Comparison of ENCODE assay signal across 1 cellular context in the genomic region with DNA sequence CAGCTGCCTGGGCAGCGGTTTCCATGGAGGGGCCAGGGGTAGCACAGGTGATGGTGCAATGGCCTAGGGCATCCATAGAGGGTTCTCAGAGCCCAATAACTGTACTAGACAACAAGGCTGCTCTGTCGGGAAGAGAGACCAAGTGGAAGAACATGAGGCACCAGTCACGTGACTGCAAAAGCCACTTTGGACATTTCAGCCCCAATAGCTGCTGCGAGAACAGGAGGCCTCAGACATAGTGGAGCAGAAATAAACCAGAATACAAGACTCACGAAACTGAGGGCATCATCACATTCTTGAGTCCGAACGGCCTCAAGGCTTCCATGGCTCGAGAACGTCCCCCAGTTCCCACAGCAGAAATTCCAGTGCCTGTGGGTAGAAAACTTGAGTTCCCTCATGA.
A peak's percentile ranks its signal among the peaks of the same experiment; 100 is the strongest.
TF ChIP-seq lines count a peak whose summit lies in the region.

No MANE protein-coding gene starts in this region.

TF ChIP-seq in GM12878, 131 proteins besides CTCF, POLR2A, EP300 and RAD21:
- TF ChIP-seq, protein P1, sequence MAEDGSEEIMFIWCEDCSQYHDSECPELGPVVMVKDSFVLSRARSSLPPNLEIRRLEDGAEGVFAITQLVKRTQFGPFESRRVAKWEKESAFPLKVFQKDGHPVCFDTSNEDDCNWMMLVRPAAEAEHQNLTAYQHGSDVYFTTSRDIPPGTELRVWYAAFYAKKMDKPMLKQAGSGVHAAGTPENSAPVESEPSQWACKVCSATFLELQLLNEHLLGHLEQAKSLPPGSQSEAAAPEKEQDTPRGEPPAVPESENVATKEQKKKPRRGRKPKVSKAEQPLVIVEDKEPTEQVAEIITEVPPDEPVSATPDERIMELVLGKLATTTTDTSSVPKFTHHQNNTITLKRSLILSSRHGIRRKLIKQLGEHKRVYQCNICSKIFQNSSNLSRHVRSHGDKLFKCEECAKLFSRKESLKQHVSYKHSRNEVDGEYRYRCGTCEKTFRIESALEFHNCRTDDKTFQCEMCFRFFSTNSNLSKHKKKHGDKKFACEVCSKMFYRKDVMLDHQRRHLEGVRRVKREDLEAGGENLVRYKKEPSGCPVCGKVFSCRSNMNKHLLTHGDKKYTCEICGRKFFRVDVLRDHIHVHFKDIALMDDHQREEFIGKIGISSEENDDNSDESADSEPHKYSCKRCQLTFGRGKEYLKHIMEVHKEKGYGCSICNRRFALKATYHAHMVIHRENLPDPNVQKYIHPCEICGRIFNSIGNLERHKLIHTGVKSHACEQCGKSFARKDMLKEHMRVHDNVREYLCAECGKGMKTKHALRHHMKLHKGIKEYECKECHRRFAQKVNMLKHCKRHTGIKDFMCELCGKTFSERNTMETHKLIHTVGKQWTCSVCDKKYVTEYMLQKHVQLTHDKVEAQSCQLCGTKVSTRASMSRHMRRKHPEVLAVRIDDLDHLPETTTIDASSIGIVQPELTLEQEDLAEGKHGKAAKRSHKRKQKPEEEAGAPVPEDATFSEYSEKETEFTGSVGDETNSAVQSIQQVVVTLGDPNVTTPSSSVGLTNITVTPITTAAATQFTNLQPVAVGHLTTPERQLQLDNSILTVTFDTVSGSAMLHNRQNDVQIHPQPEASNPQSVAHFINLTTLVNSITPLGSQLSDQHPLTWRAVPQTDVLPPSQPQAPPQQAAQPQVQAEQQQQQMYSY (CRISPR knock-in tag; IDR thresholded peaks at IDR 0.05) = no peak
- TF ChIP-seq, protein P2, sequence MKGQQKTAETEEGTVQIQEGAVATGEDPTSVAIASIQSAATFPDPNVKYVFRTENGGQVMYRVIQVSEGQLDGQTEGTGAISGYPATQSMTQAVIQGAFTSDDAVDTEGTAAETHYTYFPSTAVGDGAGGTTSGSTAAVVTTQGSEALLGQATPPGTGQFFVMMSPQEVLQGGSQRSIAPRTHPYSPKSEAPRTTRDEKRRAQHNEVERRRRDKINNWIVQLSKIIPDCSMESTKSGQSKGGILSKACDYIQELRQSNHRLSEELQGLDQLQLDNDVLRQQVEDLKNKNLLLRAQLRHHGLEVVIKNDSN (IDR thresholded peaks at IDR 0.05; ENCODE audit: borderline replicate concordance, extremely low read length, insufficient read depth, low read depth, low read length) = peak; percentile 0
TF ChIP-seq in GM12878: peak in this region for 1.
